ENCODE assay signal across 1 cellular context in genomic region chr1:2412773-2413494, GRCh38.
TF ChIP-seq lines count a peak whose summit lies in the region.

No MANE protein-coding gene starts in this region.

TF ChIP-seq in HepG2, 621 proteins besides CTCF, POLR2A, EP300 and RAD21 (continues in another document):
- TF ChIP-seq ZNF350 (CRISPR knock-in tag; IDR thresholded peaks at IDR 0.05; ENCODE audit: borderline replicate concordance, low read depth) (0 out of 2 replicates have a peak, but pooled peaks have one; percentile 48), ZNF367 (CRISPR knock-in tag; IDR thresholded peaks at IDR 0.05; ENCODE audit: borderline replicate concordance) (no peak), CBX5 (CRISPR knock-in tag; IDR thresholded peaks at IDR 0.05; ENCODE audit: borderline replicate concordance) (no peak), ZNF883 (CRISPR knock-in tag; IDR thresholded peaks at IDR 0.05; ENCODE audit: not compliant biosample characterization) (peak; percentile 52), ZNF792 (CRISPR knock-in tag; IDR thresholded peaks at IDR 0.05) (no peak), MIER3 (CRISPR knock-in tag; IDR thresholded peaks at IDR 0.05; ENCODE audit: borderline replicate concordance) (no peak), NFE2L1 (CRISPR knock-in tag; IDR thresholded peaks at IDR 0.05; ENCODE audit: borderline replicate concordance) (no peak; the same call in 1 of the 2 replicates), ZNF768 (CRISPR knock-in tag; IDR thresholded peaks at IDR 0.05) (peak; percentile 17; the same call in 1 of the 2 replicates), GLMP (CRISPR knock-in tag; IDR thresholded peaks at IDR 0.05; ENCODE audit: borderline replicate concordance) (no peak; the same call in 1 of the 2 replicates), RAD51 (IDR thresholded peaks at IDR 0.05; ENCODE audit: borderline replicate concordance) (no peak), ZNF121 (CRISPR knock-in tag; IDR thresholded peaks at IDR 0.05) (no peak; the same call in 1 of the 2 replicates), ZNF747 (CRISPR knock-in tag; IDR thresholded peaks at IDR 0.05; ENCODE audit: borderline replicate concordance) (peak; percentile 85; the same call in 1 of the 2 replicates), KLF15 (CRISPR knock-in tag; IDR thresholded peaks at IDR 0.05; ENCODE audit: borderline replicate concordance) (peak; percentile 16; the same call in 1 of the 2 replicates), ETV5 (CRISPR knock-in tag; IDR thresholded peaks at IDR 0.05; ENCODE audit: borderline replicate concordance) (no peak; the same call in 1 of the 2 replicates), NFKBIZ (CRISPR knock-in tag; IDR thresholded peaks at IDR 0.05) (peak; percentile 70; the same call in 1 of the 2 replicates), TCF7 (IDR thresholded peaks at IDR 0.05; ENCODE audit: low read depth) (no peak), ZNF30 (CRISPR knock-in tag; IDR thresholded peaks at IDR 0.05) (peak; percentile 95), ZNF562 (CRISPR knock-in tag; IDR thresholded peaks at IDR 0.05; ENCODE audit: borderline replicate concordance) (no peak), ZNF33B (CRISPR knock-in tag; IDR thresholded peaks at IDR 0.05) (peak; percentile 74), MTF2 (CRISPR knock-in tag; IDR thresholded peaks at IDR 0.05; ENCODE audit: borderline replicate concordance) (0 out of 2 replicates have a peak, but pooled peaks have one; percentile 91), ZNF232 (CRISPR knock-in tag; IDR thresholded peaks at IDR 0.05; ENCODE audit: borderline replicate concordance) (peak; percentile 90), U2AF1 (optimal IDR thresholded peaks at IDR 0.05; ENCODE audit: low read depth, low read length) (no peak), ZNF383 (CRISPR knock-in tag; IDR thresholded peaks at IDR 0.05; ENCODE audit: borderline replicate concordance) (no peak), BRD4 (CRISPR knock-in tag; IDR thresholded peaks at IDR 0.05) (peak; percentile 65), ELF3 (CRISPR knock-in tag; IDR thresholded peaks at IDR 0.05) (no peak), ZNF136 (CRISPR knock-in tag; IDR thresholded peaks at IDR 0.05; ENCODE audit: low read depth) (no peak), SUZ12 (IDR thresholded peaks at IDR 0.05; ENCODE audit: low read depth, low read length) (no peak), CENPX (CRISPR knock-in tag; IDR thresholded peaks at IDR 0.05) (no peak), THRA (CRISPR knock-in tag; IDR thresholded peaks at IDR 0.05; ENCODE audit: borderline replicate concordance) (peak; percentile 46; the same call in 1 of the 2 replicates)
- TF ChIP-seq, protein P1, sequence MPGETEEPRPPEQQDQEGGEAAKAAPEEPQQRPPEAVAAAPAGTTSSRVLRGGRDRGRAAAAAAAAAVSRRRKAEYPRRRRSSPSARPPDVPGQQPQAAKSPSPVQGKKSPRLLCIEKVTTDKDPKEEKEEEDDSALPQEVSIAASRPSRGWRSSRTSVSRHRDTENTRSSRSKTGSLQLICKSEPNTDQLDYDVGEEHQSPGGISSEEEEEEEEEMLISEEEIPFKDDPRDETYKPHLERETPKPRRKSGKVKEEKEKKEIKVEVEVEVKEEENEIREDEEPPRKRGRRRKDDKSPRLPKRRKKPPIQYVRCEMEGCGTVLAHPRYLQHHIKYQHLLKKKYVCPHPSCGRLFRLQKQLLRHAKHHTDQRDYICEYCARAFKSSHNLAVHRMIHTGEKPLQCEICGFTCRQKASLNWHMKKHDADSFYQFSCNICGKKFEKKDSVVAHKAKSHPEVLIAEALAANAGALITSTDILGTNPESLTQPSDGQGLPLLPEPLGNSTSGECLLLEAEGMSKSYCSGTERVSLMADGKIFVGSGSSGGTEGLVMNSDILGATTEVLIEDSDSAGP (CRISPR knock-in tag; IDR thresholded peaks at IDR 0.05; ENCODE audit: borderline replicate concordance): peak; percentile 44; the same call in 1 of the 2 replicates
- TF ChIP-seq, protein P2, sequence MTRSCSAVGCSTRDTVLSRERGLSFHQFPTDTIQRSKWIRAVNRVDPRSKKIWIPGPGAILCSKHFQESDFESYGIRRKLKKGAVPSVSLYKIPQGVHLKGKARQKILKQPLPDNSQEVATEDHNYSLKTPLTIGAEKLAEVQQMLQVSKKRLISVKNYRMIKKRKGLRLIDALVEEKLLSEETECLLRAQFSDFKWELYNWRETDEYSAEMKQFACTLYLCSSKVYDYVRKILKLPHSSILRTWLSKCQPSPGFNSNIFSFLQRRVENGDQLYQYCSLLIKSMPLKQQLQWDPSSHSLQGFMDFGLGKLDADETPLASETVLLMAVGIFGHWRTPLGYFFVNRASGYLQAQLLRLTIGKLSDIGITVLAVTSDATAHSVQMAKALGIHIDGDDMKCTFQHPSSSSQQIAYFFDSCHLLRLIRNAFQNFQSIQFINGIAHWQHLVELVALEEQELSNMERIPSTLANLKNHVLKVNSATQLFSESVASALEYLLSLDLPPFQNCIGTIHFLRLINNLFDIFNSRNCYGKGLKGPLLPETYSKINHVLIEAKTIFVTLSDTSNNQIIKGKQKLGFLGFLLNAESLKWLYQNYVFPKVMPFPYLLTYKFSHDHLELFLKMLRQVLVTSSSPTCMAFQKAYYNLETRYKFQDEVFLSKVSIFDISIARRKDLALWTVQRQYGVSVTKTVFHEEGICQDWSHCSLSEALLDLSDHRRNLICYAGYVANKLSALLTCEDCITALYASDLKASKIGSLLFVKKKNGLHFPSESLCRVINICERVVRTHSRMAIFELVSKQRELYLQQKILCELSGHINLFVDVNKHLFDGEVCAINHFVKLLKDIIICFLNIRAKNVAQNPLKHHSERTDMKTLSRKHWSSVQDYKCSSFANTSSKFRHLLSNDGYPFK (CRISPR knock-in tag; IDR thresholded peaks at IDR 0.05; ENCODE audit: borderline replicate concordance): 0 out of 2 replicates have a peak, but pooled peaks have one; percentile 1
- TF ChIP-seq, protein P3, sequence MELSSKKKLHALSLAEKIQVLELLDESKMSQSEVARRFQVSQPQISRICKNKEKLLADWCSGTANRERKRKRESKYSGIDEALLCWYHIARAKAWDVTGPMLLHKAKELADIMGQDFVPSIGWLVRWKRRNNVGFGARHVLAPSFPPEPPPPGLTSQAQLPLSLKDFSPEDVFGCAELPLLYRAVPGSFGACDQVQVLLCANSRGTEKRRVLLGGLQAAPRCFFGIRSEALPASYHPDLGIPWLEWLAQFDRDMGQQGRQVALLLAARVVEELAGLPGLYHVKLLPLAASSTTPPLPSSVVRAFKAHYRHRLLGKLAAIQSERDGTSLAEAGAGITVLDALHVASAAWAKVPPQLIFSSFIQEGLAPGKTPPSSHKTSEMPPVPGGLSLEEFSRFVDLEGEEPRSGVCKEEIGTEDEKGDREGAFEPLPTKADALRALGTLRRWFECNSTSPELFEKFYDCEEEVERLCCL (CRISPR knock-in tag; IDR thresholded peaks at IDR 0.05; ENCODE audit: borderline replicate concordance): peak; percentile 14; the same call in 1 of the 2 replicates
- TF ChIP-seq, protein P4, sequence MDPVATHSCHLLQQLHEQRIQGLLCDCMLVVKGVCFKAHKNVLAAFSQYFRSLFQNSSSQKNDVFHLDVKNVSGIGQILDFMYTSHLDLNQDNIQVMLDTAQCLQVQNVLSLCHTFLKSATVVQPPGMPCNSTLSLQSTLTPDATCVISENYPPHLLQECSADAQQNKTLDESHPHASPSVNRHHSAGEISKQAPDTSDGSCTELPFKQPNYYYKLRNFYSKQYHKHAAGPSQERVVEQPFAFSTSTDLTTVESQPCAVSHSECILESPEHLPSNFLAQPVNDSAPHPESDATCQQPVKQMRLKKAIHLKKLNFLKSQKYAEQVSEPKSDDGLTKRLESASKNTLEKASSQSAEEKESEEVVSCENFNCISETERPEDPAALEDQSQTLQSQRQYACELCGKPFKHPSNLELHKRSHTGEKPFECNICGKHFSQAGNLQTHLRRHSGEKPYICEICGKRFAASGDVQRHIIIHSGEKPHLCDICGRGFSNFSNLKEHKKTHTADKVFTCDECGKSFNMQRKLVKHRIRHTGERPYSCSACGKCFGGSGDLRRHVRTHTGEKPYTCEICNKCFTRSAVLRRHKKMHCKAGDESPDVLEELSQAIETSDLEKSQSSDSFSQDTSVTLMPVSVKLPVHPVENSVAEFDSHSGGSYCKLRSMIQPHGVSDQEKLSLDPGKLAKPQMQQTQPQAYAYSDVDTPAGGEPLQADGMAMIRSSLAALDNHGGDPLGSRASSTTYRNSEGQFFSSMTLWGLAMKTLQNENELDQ (CRISPR knock-in tag; IDR thresholded peaks at IDR 0.05; ENCODE audit: borderline replicate concordance): no peak
- TF ChIP-seq, protein P5, sequence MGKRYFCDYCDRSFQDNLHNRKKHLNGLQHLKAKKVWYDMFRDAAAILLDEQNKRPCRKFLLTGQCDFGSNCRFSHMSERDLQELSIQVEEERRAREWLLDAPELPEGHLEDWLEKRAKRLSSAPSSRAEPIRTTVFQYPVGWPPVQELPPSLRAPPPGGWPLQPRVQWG (CRISPR knock-in tag; IDR thresholded peaks at IDR 0.05; ENCODE audit: borderline replicate concordance, low read depth): no peak
- TF ChIP-seq, protein P6, sequence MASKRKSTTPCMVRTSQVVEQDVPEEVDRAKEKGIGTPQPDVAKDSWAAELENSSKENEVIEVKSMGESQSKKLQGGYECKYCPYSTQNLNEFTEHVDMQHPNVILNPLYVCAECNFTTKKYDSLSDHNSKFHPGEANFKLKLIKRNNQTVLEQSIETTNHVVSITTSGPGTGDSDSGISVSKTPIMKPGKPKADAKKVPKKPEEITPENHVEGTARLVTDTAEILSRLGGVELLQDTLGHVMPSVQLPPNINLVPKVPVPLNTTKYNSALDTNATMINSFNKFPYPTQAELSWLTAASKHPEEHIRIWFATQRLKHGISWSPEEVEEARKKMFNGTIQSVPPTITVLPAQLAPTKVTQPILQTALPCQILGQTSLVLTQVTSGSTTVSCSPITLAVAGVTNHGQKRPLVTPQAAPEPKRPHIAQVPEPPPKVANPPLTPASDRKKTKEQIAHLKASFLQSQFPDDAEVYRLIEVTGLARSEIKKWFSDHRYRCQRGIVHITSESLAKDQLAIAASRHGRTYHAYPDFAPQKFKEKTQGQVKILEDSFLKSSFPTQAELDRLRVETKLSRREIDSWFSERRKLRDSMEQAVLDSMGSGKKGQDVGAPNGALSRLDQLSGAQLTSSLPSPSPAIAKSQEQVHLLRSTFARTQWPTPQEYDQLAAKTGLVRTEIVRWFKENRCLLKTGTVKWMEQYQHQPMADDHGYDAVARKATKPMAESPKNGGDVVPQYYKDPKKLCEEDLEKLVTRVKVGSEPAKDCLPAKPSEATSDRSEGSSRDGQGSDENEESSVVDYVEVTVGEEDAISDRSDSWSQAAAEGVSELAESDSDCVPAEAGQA (IDR thresholded peaks at IDR 0.05; ENCODE audit: low read depth): no peak
- TF ChIP-seq, protein P6 (CRISPR knock-in tag; IDR thresholded peaks at IDR 0.05; ENCODE audit: borderline replicate concordance): 0 out of 2 replicates have a peak, but pooled peaks have one; percentile 33
